8 cellular contexts compared by ENCODE assay signal in the genomic region with DNA sequence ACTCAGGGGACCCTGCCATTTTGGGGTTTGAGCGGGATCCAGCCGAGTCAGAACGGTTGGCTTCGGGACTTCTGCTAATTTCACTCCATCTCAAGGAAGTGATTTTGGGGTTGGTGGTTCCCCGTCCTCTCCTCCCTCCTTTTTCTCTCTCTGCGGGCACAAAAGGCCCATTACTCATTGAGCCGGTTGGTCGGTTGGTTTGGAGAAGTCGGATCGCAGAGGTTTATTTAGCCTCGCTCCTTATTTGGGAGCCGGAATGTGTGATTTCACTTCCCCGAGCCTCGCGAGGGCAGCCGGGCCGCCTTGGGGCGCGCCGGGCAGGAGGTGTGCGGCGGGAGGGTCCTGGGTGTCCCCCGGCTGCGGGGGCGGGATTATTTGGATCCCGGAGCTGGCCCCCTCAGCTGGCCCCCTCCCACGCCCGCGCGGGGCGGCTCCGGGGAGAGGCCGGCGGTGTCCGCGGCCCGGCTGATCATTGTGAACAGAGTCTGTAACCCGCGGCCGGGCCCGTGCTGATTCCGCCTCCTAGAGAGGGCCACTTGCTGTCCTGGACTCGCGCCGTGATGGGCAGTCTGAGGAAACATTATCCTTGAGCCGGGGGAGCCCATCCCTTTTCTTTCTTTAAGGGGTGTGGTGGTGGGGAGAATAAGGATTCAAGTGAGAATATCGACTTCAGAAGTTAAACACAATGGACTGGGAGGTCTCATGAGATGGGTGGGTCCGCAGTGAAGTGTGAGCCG. TPM values are rescaled to one million over a fixed set of nuclear protein-coding genes. Genes with fewer than 3 reads are reported as not detected.
DNase-seq lines count a peak whose midpoint lies in the region; ATAC-seq and TF ChIP-seq lines count a peak whose summit lies in the region.

No MANE protein-coding gene starts in this region.

- TF ChIP-seq CTCF in GM06990 (IDR thresholded peaks at IDR 0.05; ENCODE audit: insufficient read depth, low read length, poor library complexity, severe bottlenecking) (no peak), osteoblast (IDR thresholded peaks at IDR 0.05; ENCODE audit: extremely low read depth, low read depth, low read length) (no peak)

- peaks cover 55% of the 10 kb centered on the region for H3K79me2 ChIP-seq in osteoblast (ENCODE audit: insufficient read depth, low read length)

- DNase-seq in GM06990 (ENCODE audit: extremely low read depth, insufficient read length), result peak; percentile 55
- peak; percentile 81 for DNase-seq in OCI-M1 (lab: John Stamatoyannopoulos, UW)
- peak; percentile 32 for DNase-seq in activated naive CD4-positive, alpha-beta T cell treated with anti-CD3 and anti-CD28 coated beads, Interleukin-2, amount 50 U/mL, for 16 hours
- DNase-seq in globus pallidus (ENCODE audit: low spot score), result peak; percentile 51
- peak; percentile 98 for DNase-seq in osteoblast (ENCODE audit: insufficient read length, low spot score, missing footprints)
- no peak for DNase-seq in iPS-NIHi7 (ENCODE audit: extremely low spot score)

- peaks cover 47% of the 10 kb centered on the region for H4K20me1 ChIP-seq in osteoblast (ENCODE audit: insufficient read depth, low read length)

- H3K27ac ChIP-seq in osteoblast (ENCODE audit: low read depth, low read length), result peak overlapping the region; percentile 97

- H2AFZ ChIP-seq in osteoblast (ENCODE audit: low read length), result peak overlapping the region; percentile 60

- ATAC-seq in HG02642 (IDR thresholded peaks at IDR 0.05; ENCODE audit: poor library complexity, unreplicated experiment) (peak; percentile 8), HG03139 (IDR thresholded peaks at IDR 0.05; ENCODE audit: unreplicated experiment) (no peak)

- peak overlapping the region; percentile 90 for H3K4me2 ChIP-seq in osteoblast (ENCODE audit: insufficient read depth, low read length)

- no peaks in the 10 kb centered on the region for H3K9me3 ChIP-seq in osteoblast (ENCODE audit: low read depth, low read length)

- H3K27me3 ChIP-seq in GM06990 (replicated peaks; ENCODE audit: control insufficient read depth, insufficient read depth, low read length) (no peaks in the 10 kb centered on the region), osteoblast (ENCODE audit: insufficient read depth, low read length) (peaks cover 16% of the 10 kb centered on the region)

- H3K36me3 ChIP-seq in GM06990 (ENCODE audit: control insufficient read depth, insufficient read depth, low read length) (no peaks in the 10 kb centered on the region; the same call in 1 of the 2 replicates), osteoblast (ENCODE audit: insufficient read depth, low read length) (no peaks in the 10 kb centered on the region)

- H3K4me1 ChIP-seq in osteoblast (ENCODE audit: insufficient read depth, low read length), result peaks cover 39% of the 10 kb centered on the region

- H3K4me3 ChIP-seq in GM06990 (replicated peaks; ENCODE audit: low read depth, low read length), result peak overlapping the region; percentile 89
- peak overlapping the region; percentile 90 for H3K4me3 ChIP-seq in osteoblast (ENCODE audit: insufficient read depth, low read length)

RNA-seq across cellular contexts. Expression of a gene that starts 1.2 kb away (rescaled TPM):
- total RNA-seq in osteoblast, result 38.0 and 40.1 TPM in 2 replicates

RNA-seq across cellular contexts. Expression of a gene that starts 50.6 kb away (rescaled TPM):
- total RNA-seq in osteoblast, result 52.1 and 54.8 TPM in 2 replicates
